17 cellular contexts compared by ENCODE assay signal in genomic region chr6:169411296-169411695, GRCh38.
"Had no signal": no experiment of that assay in that cellular context is flagged by ENCODE, and none has a peak within 500 bp of the region (broad histone marks: within the 10 kb centered on the region; RNA-seq: fewer than 3 reads in every experiment).

No MANE protein-coding gene starts in this region.

- H3K4me3 ChIP-seq: SJSA1, SK-N-MC had no signal

- H3K27ac ChIP-seq: SJSA1, SK-N-MC had no signal

- H3K36me3 ChIP-seq: SJSA1 had no signal

- H3K27me3 ChIP-seq: SJSA1 had no signal

- H3K4me1 ChIP-seq: SJSA1 had no signal

- H3K9me3 ChIP-seq: SJSA1 had no signal

- DNase-seq: MV-4-11, NCI-H1048, NCI-H1105, NCI-H1417, NCI-H1436 treated with DMSO at 0.1 percent for 48 hours, NCI-H1694, NCI-H187 treated with DMSO at 0.1 percent for 48 hours, NCI-H2029 treated with DMSO at 0.1 percent for 48 hours, NCI-H2171 treated with DMSO at 0.1 percent for 48 hours, NCI-H524, NCI-H69, NCI-H774, Right ventricle myocardium superior, RPMI8226, SIG-M5 had no signal
